12 cellular contexts compared by ENCODE assay signal in genomic region chr2:26969089-26969844, GRCh38. TPM values are rescaled to one million over a fixed set of nuclear protein-coding genes. Genes with fewer than 3 reads are reported as not detected.
A peak's percentile ranks its signal among the peaks of the same experiment; 100 is the strongest.
DNase-seq lines count a peak whose midpoint lies in the region; ATAC-seq, FAIRE-seq and TF ChIP-seq lines count a peak whose summit lies in the region.
"Had no signal": no experiment of that assay in that cellular context is flagged by ENCODE, and none has a peak within 500 bp of the region (broad histone marks: within the 10 kb centered on the region; RNA-seq: fewer than 3 reads in every experiment).

No MANE protein-coding gene starts in this region.

- H2BK120ac ChIP-seq in H1 (replicated peaks; ENCODE audit: low read depth, low read length), result no peak overlapping the region

- H3K36me3 Mint-ChIP-seq in activated CD8-positive, alpha-beta memory T cell treated with anti-CD3 and anti-CD28 coated beads, Interleukin-2, amount 10 ng/mL, durations not matched to agents 7 days and 5 days, result no peaks in the 10 kb centered on the region
- peaks cover 8% of the 10 kb centered on the region for H3K36me3 Mint-ChIP-seq in T-helper 17 cell (ENCODE audit: low read depth)
- H3K36me3 Mint-ChIP-seq in stimulated activated effector memory CD8-positive, alpha-beta T cell treated with anti-CD3 and anti-CD28 coated beads, Interleukin-12 subunit alpha, Interleukin-12 subunit beta, amount 100 ng/mL, for 72 hours, result peaks cover 6% of the 10 kb centered on the region

- H2BK20ac ChIP-seq in H1 (ENCODE audit: low read length), result no peak overlapping the region

- CTCF ChIA-PET in activated CD8-positive, alpha-beta memory T cell treated with anti-CD3 and anti-CD28 coated beads, Interleukin-2, amount 10 ng/mL, durations not matched to agents 7 days and 5 days (lab: Charles Lee), result interaction anchor here (0.6 to 3.6 kb wide), 8 partner anchors 7 to 123 kb away, joined by 3 to 13 read pairs (median 4); no protein-coding TSS in a partner anchor
- CTCF ChIA-PET in H1 (lab: Charles Lee; ENCODE audit: partially characterized antibody), result interaction anchor here (0.8 to 21.6 kb wide), 16 partner anchors 8 to 123 kb away, joined by 3 to 416 read pairs (median 4); no protein-coding TSS in a partner anchor

- H2BK15ac ChIP-seq in H1 (ENCODE audit: low read length), result no peak overlapping the region

- H3K4me3 ChIP-seq in H1 (ENCODE audit: extremely low read depth in 1 of 4, insufficient read depth in 2 of 4, low read depth in 3 of 4, low read length in 4 of 4), result peak overlapping the region in 1 of 4 experiments; percentile 95; a peak in 2 of 8 replicates

- peak overlapping the region; percentile 10 for H2BK12ac ChIP-seq in H1 (ENCODE audit: low read depth, low read length)

- H4K20me1 ChIP-seq in H1 (replicated peaks in 1 of 2; ENCODE audit: control insufficient read depth in 1 of 2, insufficient read depth in 2 of 2, low read length in 2 of 2), result no peaks in the 10 kb centered on the region

- no peak for DNase-seq in activated CD8-positive, alpha-beta memory T cell treated with anti-CD3 and anti-CD28 coated beads, Interleukin-2, amount 10 ng/mL, durations not matched to agents 7 days and 5 days
- no peak for DNase-seq in activated CD8-positive, alpha-beta memory T cell treated with anti-CD3 and anti-CD28 coated beads, Interleukin-2, amount 50 U/mL, for 48 hours
- no peak for DNase-seq in T-helper 17 cell
- no peak for DNase-seq in H1 (ENCODE audit: low read depth in 1 of 2, low spot score in 2 of 2)
- DNase-seq in stimulated activated effector memory CD8-positive, alpha-beta T cell treated with anti-CD3 and anti-CD28 coated beads, Interleukin-12 subunit alpha, Interleukin-12 subunit beta, amount 100 ng/mL, for 72 hours (ENCODE audit: low spot score in 2 of 2), result no peak
- no peak for DNase-seq in hepatic stellate cell (ENCODE audit: low spot score)
- no peak for DNase-seq in HK-2 (ENCODE audit: unreplicated experiment)
- DNase-seq: erythroblast had no signal

- no peak for FAIRE-seq in H1 (lab: Jason Lieb, UNC)
- FAIRE-seq: bronchial epithelial cell had no signal

- H3K27me3 ChIP-seq in H1 (replicated peaks in 1 of 4; ENCODE audit: control insufficient read depth in 3 of 4, extremely low read depth in 1 of 4, insufficient read depth in 3 of 4, low read length in 3 of 4), result peaks cover 0 to 16% (median 3%) of the 10 kb centered on the region in 4 experiments; a peak in 4 of 7 replicates
- H3K27me3 ChIP-seq: sigmoid colon had no signal

- TF ChIP-seq RAD21 in H1 (IDR thresholded peaks at IDR 0.05 in 1 of 2, conservative IDR thresholded peaks at IDR 0.05 in 1 of 2; ENCODE audit: low read depth in 2 of 2, low read length in 2 of 2), result no peak

- no peaks in the 10 kb centered on the region for H3K9me3 Mint-ChIP-seq in activated CD8-positive, alpha-beta memory T cell treated with anti-CD3 and anti-CD28 coated beads, Interleukin-2, amount 10 ng/mL, durations not matched to agents 7 days and 5 days (ENCODE audit: low read depth)
- no peaks in the 10 kb centered on the region for H3K9me3 Mint-ChIP-seq in stimulated activated effector memory CD8-positive, alpha-beta T cell treated with anti-CD3 and anti-CD28 coated beads, Interleukin-12 subunit alpha, Interleukin-12 subunit beta, amount 100 ng/mL, for 72 hours

- H3K9me3 ChIP-seq in T-helper 17 cell (ENCODE audit: control insufficient read depth, low read length, poor library complexity, severe bottlenecking) (no peaks in the 10 kb centered on the region), H1 (ENCODE audit: insufficient read depth in 2 of 2, low read depth in 1 of 2, low read length in 1 of 2) (no peaks in the 10 kb centered on the region)
- H3K9me3 ChIP-seq: sigmoid colon, thoracic aorta had no signal

- no peak overlapping the region for H2AFZ ChIP-seq in H1 (ENCODE audit: low read length)

- 90% methylated on average over 10 of the region's 10 CpGs; no CpG with 5 or more reads in 1 of the 2 experiments for WGBS in H1 (ENCODE audit: extremely low coverage in 1 of 2, insufficient coverage in 1 of 2, insufficient read length in 1 of 2, insufficient replicate concordance in 2 of 2, low coverage in 1 of 2, low lambda C conversion rate in 2 of 2, missing lambda C conversion rate in 1 of 2), 2 experiments

- TF ChIP-seq POLR2A in H1 (IDR thresholded peaks at IDR 0.05; ENCODE audit: control extremely low read depth in 1 of 2, low read depth in 2 of 2, low read length in 2 of 2), result no peak

- H3K4me1 Mint-ChIP-seq in activated CD8-positive, alpha-beta memory T cell treated with anti-CD3 and anti-CD28 coated beads, Interleukin-2, amount 10 ng/mL, durations not matched to agents 7 days and 5 days, result peaks cover 12% of the 10 kb centered on the region
- H3K4me1 Mint-ChIP-seq in T-helper 17 cell, result peaks cover 23% of the 10 kb centered on the region
- H3K4me1 Mint-ChIP-seq in stimulated activated effector memory CD8-positive, alpha-beta T cell treated with anti-CD3 and anti-CD28 coated beads, Interleukin-12 subunit alpha, Interleukin-12 subunit beta, amount 100 ng/mL, for 72 hours, result peaks cover 26% of the 10 kb centered on the region

- H3K27me3 Mint-ChIP-seq in activated CD8-positive, alpha-beta memory T cell treated with anti-CD3 and anti-CD28 coated beads, Interleukin-2, amount 10 ng/mL, durations not matched to agents 7 days and 5 days, result peaks cover 52% of the 10 kb centered on the region
- peaks cover 40% of the 10 kb centered on the region for H3K27me3 Mint-ChIP-seq in T-helper 17 cell

- H3K23me2 ChIP-seq in H1 (ENCODE audit: low read depth, low read length), result peaks cover 7% of the 10 kb centered on the region

- no peak for TF ChIP-seq EP300 in H1 (IDR thresholded peaks at IDR 0.05; ENCODE audit: borderline replicate concordance in 1 of 2, low read depth in 2 of 2, low read length in 2 of 2)

- no peak overlapping the region for H3K9ac ChIP-seq in H1 (replicated peaks in 1 of 4; ENCODE audit: extremely low read depth in 1 of 4, low read depth in 3 of 4, low read length in 3 of 4)

- no peak overlapping the region for H3K27ac ChIP-seq in H1 (ENCODE audit: low read depth, low read length)
- H3K27ac ChIP-seq: thoracic aorta had no signal

- H3K4me2 ChIP-seq in H1 (ENCODE audit: insufficient read depth in 1 of 2, low read depth in 2 of 2, low read length in 2 of 2), result no peak overlapping the region; a peak in 1 of 4 replicates

- no peak overlapping the region for H3K4ac ChIP-seq in H1 (replicated peaks; ENCODE audit: insufficient read length, low read depth, low read length)

- H3K23ac ChIP-seq in H1 (ENCODE audit: insufficient read length), result no peak overlapping the region

- no peak overlapping the region for H4K5ac ChIP-seq in H1 (ENCODE audit: insufficient read length, low read depth, low read length)

- no peaks in the 10 kb centered on the region for H3K79me2 ChIP-seq in H1 (ENCODE audit: control insufficient read depth in 1 of 2, insufficient read depth in 2 of 2, low read length in 2 of 2)

- POLR2A ChIA-PET in H1 (lab: Charles Lee; ENCODE audit: partially characterized antibody), result interaction anchor here (0.6 to 3.1 kb wide), 18 partner anchors 8 to 284 kb away, joined by 3 to 12 read pairs (median 4); no protein-coding TSS in a partner anchor

- TF ChIP-seq CTCF in H1 (IDR thresholded peaks at IDR 0.05; ENCODE audit: control extremely low read depth in 1 of 3, insufficient read depth in 1 of 3, low read depth in 1 of 3, low read length in 3 of 3), result no peak

- H3K27ac Mint-ChIP-seq in activated CD8-positive, alpha-beta memory T cell treated with anti-CD3 and anti-CD28 coated beads, Interleukin-2, amount 10 ng/mL, durations not matched to agents 7 days and 5 days, result no peak overlapping the region
- H3K27ac Mint-ChIP-seq in T-helper 17 cell, result peak overlapping the region; percentile 93
- peak overlapping the region; percentile 62 for H3K27ac Mint-ChIP-seq in stimulated activated effector memory CD8-positive, alpha-beta T cell treated with anti-CD3 and anti-CD28 coated beads, Interleukin-12 subunit alpha, Interleukin-12 subunit beta, amount 100 ng/mL, for 72 hours

- H3K56ac ChIP-seq in H1 (replicated peaks; ENCODE audit: insufficient read length, low read depth, low read length), result no peak overlapping the region

- no peaks in the 10 kb centered on the region for H3K79me1 ChIP-seq in H1 (ENCODE audit: low read depth, low read length)

- no peak overlapping the region for H2AK5ac ChIP-seq in H1 (ENCODE audit: low read depth, low read length)

- no peaks in the 10 kb centered on the region; a peak in 1 of 7 replicates for H3K4me1 ChIP-seq in H1 (replicated peaks in 1 of 4; ENCODE audit: control insufficient read depth in 3 of 4, insufficient read depth in 4 of 4, low read length in 3 of 4)

- no peak for ATAC-seq in activated CD8-positive, alpha-beta memory T cell treated with anti-CD3 and anti-CD28 coated beads, Interleukin-2, amount 10 ng/mL, durations not matched to agents 7 days and 5 days
- ATAC-seq in T-helper 17 cell (no peak), GM19397 (IDR thresholded peaks at IDR 0.05; ENCODE audit: unreplicated experiment) (no peak)
- ATAC-seq in stimulated activated effector memory CD8-positive, alpha-beta T cell treated with anti-CD3 and anti-CD28 coated beads, Interleukin-12 subunit alpha, Interleukin-12 subunit beta, amount 100 ng/mL, for 72 hours, result no peak

- no peak overlapping the region for H4K91ac ChIP-seq in H1 (replicated peaks; ENCODE audit: insufficient read length, low read length)

- H4K8ac ChIP-seq in H1 (ENCODE audit: extremely low read depth, insufficient read depth, low read length), result no peak overlapping the region

- H2BK5ac ChIP-seq in H1 (ENCODE audit: low read depth, low read length), result no peak overlapping the region

- no peak overlapping the region for H3K18ac ChIP-seq in H1 (ENCODE audit: extremely low read depth, low read length)

- no peak overlapping the region for H3K14ac ChIP-seq in H1 (ENCODE audit: insufficient read length)

- peak overlapping the region; percentile 28 for H3K4me3 Mint-ChIP-seq in activated CD8-positive, alpha-beta memory T cell treated with anti-CD3 and anti-CD28 coated beads, Interleukin-2, amount 10 ng/mL, durations not matched to agents 7 days and 5 days
- H3K4me3 Mint-ChIP-seq in T-helper 17 cell, result peak overlapping the region; percentile 87
- H3K4me3 Mint-ChIP-seq in stimulated activated effector memory CD8-positive, alpha-beta T cell treated with anti-CD3 and anti-CD28 coated beads, Interleukin-12 subunit alpha, Interleukin-12 subunit beta, amount 100 ng/mL, for 72 hours, result peak overlapping the region; percentile 75

- no peaks in the 10 kb centered on the region for H3K36me3 ChIP-seq in H1 (ENCODE audit: control insufficient read depth in 2 of 4, insufficient read depth in 4 of 4, low read length in 3 of 4)
- H3K36me3 ChIP-seq: sigmoid colon, thoracic aorta had no signal

RNA-seq across cellular contexts. Expression of gene MAPRE3, which starts 1.2 kb away (rescaled TPM):
- total RNA-seq in activated CD8-positive, alpha-beta memory T cell treated with anti-CD3 and anti-CD28 coated beads, Interleukin-2, amount 10 ng/mL, durations not matched to agents 7 days and 5 days, result 1 to 10 TPM in 1 of 2 experiments, under 1 TPM in 1; 0.91 to 1.3 TPM
- total RNA-seq in T-helper 17 cell, result 1 to 10 TPM; 5.0 to 5.8 TPM
- total RNA-seq in H1 (2021; fragmentation: NEBNext Ultra II Directional; extraction: Animal tissue kit (Norgen Biotek cat#: 25700)), result 6.6 and 7.5 TPM in 2 replicates
- polyA plus RNA-seq in H1 (2011; rRNA removed), result 4.9 and 8.9 TPM in 2 replicates
- polyA plus RNA-seq in H1 (2011; cell fraction: cytosol; rRNA removed), result 6.7 TPM
- polyA plus RNA-seq in H1 (2011; cell fraction: nucleus; rRNA removed), result 32.7 TPM
- polyA plus RNA-seq in H1 (2012, experiment 1 of 2), result 7.2 to 11.0 TPM (median 9.3 TPM) in 4 replicates
- polyA plus RNA-seq in H1 (2012, experiment 2 of 2), result 7.4 TPM
- 3.5 TPM for polyA plus RNA-seq in H1 (2013, experiment 1 of 2)
- polyA plus RNA-seq in H1 (2013, experiment 2 of 2), result 3.6 TPM
- polyA minus RNA-seq in H1 (2011; rRNA and poly(A)+ RNA removed), result 2.6 and 4.0 TPM in 2 replicates
- 4.4 TPM for polyA minus RNA-seq in H1 (2011; cell fraction: cytosol; rRNA and poly(A)+ RNA removed)
- 5.1 TPM for polyA minus RNA-seq in H1 (2011; cell fraction: nucleus; rRNA and poly(A)+ RNA removed)

Comparison
In these comparisons a context has a peak if more than half of its experiments do, and no peak if none do; other contexts are left out.
1. H3K4me3 Mint-ChIP-seq: peak in every context shown above with its lines; median percentile 87 in T-helper 17 cell; 75 in stimulated activated effector memory CD8-positive, alpha-beta T cell treated with anti-CD3 and anti-CD28 coated beads, Interleukin-12 subunit alpha, Interleukin-12 subunit beta, amount 100 ng/mL, for 72 hours; 28 in activated CD8-positive, alpha-beta memory T cell treated with anti-CD3 and anti-CD28 coated beads, Interleukin-2, amount 10 ng/mL, durations not matched to agents 7 days and 5 days.